9 cellular contexts compared by ENCODE assay signal in the genomic region with DNA sequence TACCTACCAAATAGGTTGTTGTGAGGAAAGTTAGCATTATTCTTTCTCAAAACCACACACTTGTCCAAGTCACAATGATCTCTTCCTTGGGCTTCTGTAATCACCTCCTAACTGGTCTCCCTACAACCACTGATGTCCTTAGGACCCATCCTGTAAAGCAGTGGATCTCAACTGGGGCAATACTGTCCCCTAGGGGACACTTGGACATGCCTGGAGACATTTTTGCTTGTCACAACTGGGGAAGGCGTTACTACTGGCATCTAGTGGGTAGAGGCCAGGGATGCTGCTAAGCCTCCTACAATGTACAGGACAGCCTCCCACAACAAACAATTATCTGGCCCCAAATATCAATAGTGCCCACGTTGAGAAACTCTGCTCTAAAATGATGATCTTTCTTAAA.
DNase-seq lines count a peak whose midpoint lies in the region; ATAC-seq and TF ChIP-seq lines count a peak whose summit lies in the region.
"Had no signal": no experiment of that assay in that cellular context is flagged by ENCODE, and none has a peak within 500 bp of the region (broad histone marks: within the 10 kb centered on the region; RNA-seq: fewer than 3 reads in every experiment).

No MANE protein-coding gene starts in this region.

- H3K9ac ChIP-seq in endodermal cell (ENCODE audit: extremely low read depth, low read length, poor library complexity, severe bottlenecking): no peak overlapping the region
- H3K9ac ChIP-seq: BLaER1 had no signal

- H3K9me3 Mint-ChIP-seq in GM23338: peaks cover 3% of the 10 kb centered on the region; the same call in 1 of the 3 replicates
- H3K9me3 Mint-ChIP-seq in endodermal cell: no peaks in the 10 kb centered on the region

- H3K4me2 ChIP-seq in GM23338 (no peak overlapping the region), PC-9 (no peak overlapping the region)
- H3K4me2 ChIP-seq: BLaER1 had no signal

- no peak overlapping the region for H3K27ac Mint-ChIP-seq in GM23338
- H3K27ac Mint-ChIP-seq in endodermal cell: no peak overlapping the region

- H3K9me3 ChIP-seq in PC-9 (ENCODE audit: insufficient read depth, low read depth) (no peaks in the 10 kb centered on the region), endodermal cell (ENCODE audit: control insufficient read depth, low read length) (no peaks in the 10 kb centered on the region)
- H3K9me3 ChIP-seq: BLaER1 had no signal

- no peak overlapping the region for H3K4me3 ChIP-seq in GM23338
- no peak overlapping the region for H3K4me3 ChIP-seq in PC-9
- no peak overlapping the region for H3K4me3 ChIP-seq in endodermal cell (ENCODE audit: low read length)
- H3K4me3 ChIP-seq: BLaER1 had no signal

- H3F3A ChIP-seq in GM23338 (replicated peaks; ENCODE audit: low read depth): no peaks in the 10 kb centered on the region
- H3F3A ChIP-seq in PC-9 (ENCODE audit: insufficient read depth, low read depth): no peaks in the 10 kb centered on the region

- no peak overlapping the region for H3K4me3 Mint-ChIP-seq in GM23338
- H3K4me3 Mint-ChIP-seq in endodermal cell: no peak overlapping the region

- DNase-seq in NCI-H1694 (lab: John Stamatoyannopoulos, UW): peak; percentile 20
- no peak for DNase-seq in NCI-H1694 treated with DMSO at 0.1 percent for 48 hours (lab: John Stamatoyannopoulos, UW)
- DNase-seq in GM23338 (ENCODE audit: low spot score): peak; percentile 48
- DNase-seq in PC-9: peak in 1 of 2 experiments; percentile 4
- peak; percentile 88 for DNase-seq in endodermal cell
- DNase-seq in mucosa of gallbladder (ENCODE audit: low spot score): peak; percentile 16
- no peak for DNase-seq in NCI-H510A (lab: John Stamatoyannopoulos, UW)
- DNase-seq in HuH-7.5 (ENCODE audit: low spot score): no peak

- H3K27me3 Mint-ChIP-seq in GM23338 (ENCODE audit: insufficient read depth, low read depth, poor library complexity): peaks cover 3% of the 10 kb centered on the region
- no peaks in the 10 kb centered on the region for H3K27me3 Mint-ChIP-seq in endodermal cell (ENCODE audit: insufficient read depth)

- peaks cover 3% of the 10 kb centered on the region; the same call in 2 of the 3 replicates for H3K36me3 Mint-ChIP-seq in GM23338 (ENCODE audit: low read depth)
- no peaks in the 10 kb centered on the region for H3K36me3 Mint-ChIP-seq in endodermal cell (ENCODE audit: low read depth)

- 81% methylated on average over 2 of the region's 2 CpGs; no CpG with 5 or more reads in 1 of the 2 experiments for WGBS in endodermal cell (ENCODE audit: insufficient coverage in 1 of 2, insufficient read length in 1 of 2), 2 experiments

- intact Hi-C loops in PC-9 (cut with micrococcal nuclease; ENCODE audit: unreplicated experiment): no loop called here

- H3K27ac ChIP-seq in GM23338 (ENCODE audit: low read depth) (no peak overlapping the region), PC-9 (no peak overlapping the region), endodermal cell (ENCODE audit: low read depth, low read length) (no peak overlapping the region)
- H3K27ac ChIP-seq: BLaER1 had no signal

- H3K27me3 ChIP-seq in GM23338 (ENCODE audit: insufficient read depth) (no peaks in the 10 kb centered on the region), PC-9 (ENCODE audit: insufficient read depth, low read depth) (no peaks in the 10 kb centered on the region), endodermal cell (ENCODE audit: control insufficient read depth, insufficient read depth, low read length, poor library complexity, severe bottlenecking) (no peaks in the 10 kb centered on the region)

- no peaks in the 10 kb centered on the region for H3K79me2 ChIP-seq in GM23338 (replicated peaks; ENCODE audit: insufficient read depth)
- H3K79me2 ChIP-seq in PC-9 (ENCODE audit: low read depth): no peaks in the 10 kb centered on the region

- H2AFZ ChIP-seq in GM23338 (no peak overlapping the region), PC-9 (no peak overlapping the region)

- no peaks in the 10 kb centered on the region for H3K9me2 ChIP-seq in GM23338 (ENCODE audit: insufficient read depth)
- no peaks in the 10 kb centered on the region for H3K9me2 ChIP-seq in PC-9 (ENCODE audit: insufficient read depth)

- H3K36me3 ChIP-seq in GM23338 (ENCODE audit: insufficient read depth): no peaks in the 10 kb centered on the region
- no peaks in the 10 kb centered on the region for H3K36me3 ChIP-seq in PC-9 (ENCODE audit: low read depth)
- no peaks in the 10 kb centered on the region for H3K36me3 ChIP-seq in endodermal cell (ENCODE audit: control insufficient read depth, insufficient read depth, low read length)
- H3K36me3 ChIP-seq: BLaER1 had no signal

- TF ChIP-seq CTCF in GM23338 (conservative IDR thresholded peaks at IDR 0.05; ENCODE audit: low read depth in 2 of 2) (peak; percentile 57 to 85), PC-9 (conservative IDR thresholded peaks at IDR 0.05) (peak; percentile 30; the same call in 1 of the 2 replicates), endodermal cell (conservative IDR thresholded peaks at IDR 0.05) (peak; percentile 83)

- POLR2A ChIA-PET in PC-9 (lab: Charles Lee; ENCODE audit: unreplicated experiment): no interaction called here

- CTCF ChIA-PET in PC-9 (lab: Charles Lee): no interaction called here

- ATAC-seq in GM23338: peak; percentile 58

- no TSS peak for BruUV-seq in PC-9 (replicated peaks; lab: Mats Ljungman, UMichigan)

- H4K20me1 ChIP-seq in GM23338 (replicated peaks; ENCODE audit: insufficient read depth): no peaks in the 10 kb centered on the region
- no peaks in the 10 kb centered on the region for H4K20me1 ChIP-seq in PC-9 (ENCODE audit: insufficient read depth)
- H4K20me1 ChIP-seq: BLaER1 had no signal

- H3K4me1 ChIP-seq in GM23338 (ENCODE audit: insufficient read depth): no peaks in the 10 kb centered on the region; the same call in 1 of the 2 replicates
- no peaks in the 10 kb centered on the region for H3K4me1 ChIP-seq in PC-9 (replicated peaks; ENCODE audit: insufficient read depth)
- no peaks in the 10 kb centered on the region for H3K4me1 ChIP-seq in endodermal cell (ENCODE audit: control insufficient read depth, insufficient read depth, low read length)
- H3K4me1 ChIP-seq: BLaER1 had no signal

- H3K4me1 Mint-ChIP-seq in GM23338: peaks cover 19% of the 10 kb centered on the region
- peaks cover 57% of the 10 kb centered on the region for H3K4me1 Mint-ChIP-seq in endodermal cell

TF ChIP-seq in GM23338, 12 proteins besides CTCF, POLR2A, EP300 and RAD21:
- no peak for TF ChIP-seq NANOG (IDR thresholded peaks at IDR 0.05; ENCODE audit: borderline replicate concordance)
- no peak for TF ChIP-seq ZNF331 (CRISPR knock-in tag; IDR thresholded peaks at IDR 0.05; ENCODE audit: low read depth)

Comparison
In these comparisons a context has a peak if more than half of its experiments do, and no peak if none do; other contexts are left out.
1. DNase-seq: peak in NCI-H1694 (single experiment), GM23338 (single experiment), endodermal cell (single experiment) and mucosa of gallbladder (single experiment); none in NCI-H1694 treated with DMSO at 0.1 percent for 48 hours (single experiment), NCI-H510A (single experiment) and HuH-7.5 (single experiment).
2. CTCF ChIP-seq: peak in every context shown above with its lines; median percentile 83 in endodermal cell; 71 in GM23338; 30 in PC-9.